In the genomic region with DNA sequence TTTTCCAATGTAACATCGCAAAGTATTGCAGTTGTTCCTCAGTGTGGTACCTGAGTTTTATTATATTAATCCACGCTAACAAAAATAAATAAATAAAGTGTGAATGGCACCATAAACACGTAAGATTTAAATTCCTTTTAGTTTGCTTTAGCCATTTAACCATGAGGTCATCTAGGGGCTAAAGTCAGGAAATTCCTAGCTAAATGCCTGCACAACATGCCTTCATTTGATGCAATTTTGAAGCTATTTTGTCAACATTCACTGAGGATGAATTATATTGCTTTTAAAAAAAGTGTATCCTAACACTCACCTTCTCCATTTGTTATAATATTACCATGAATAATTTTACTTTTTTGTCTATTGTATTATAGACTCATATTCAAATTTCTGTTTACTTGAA, we compare ENCODE assay signal across 1 cellular context.
TF ChIP-seq lines count a peak whose summit lies in the region.

No MANE protein-coding gene starts in this region.

TF ChIP-seq in A549, 52 proteins besides CTCF, POLR2A, EP300 and RAD21 (continued from another document):
- TF ChIP-seq KDM5A (IDR thresholded peaks at IDR 0.05) (no peak), POLR2AphosphoS2 (conservative IDR thresholded peaks at IDR 0.05; ENCODE audit: low read length) (no peak), MAZ (IDR thresholded peaks at IDR 0.05; ENCODE audit: borderline replicate concordance, low read depth, low read length) (no peak), CHD2 (IDR thresholded peaks at IDR 0.05; ENCODE audit: low read length, partially characterized antibody) (no peak), CHD4 (IDR thresholded peaks at IDR 0.05; ENCODE audit: borderline replicate concordance) (no peak), SREBF2 (IDR thresholded peaks at IDR 0.05) (no peak), KDM1A (IDR thresholded peaks at IDR 0.05; ENCODE audit: low read depth) (no peak)
- TF ChIP-seq, protein P1, sequence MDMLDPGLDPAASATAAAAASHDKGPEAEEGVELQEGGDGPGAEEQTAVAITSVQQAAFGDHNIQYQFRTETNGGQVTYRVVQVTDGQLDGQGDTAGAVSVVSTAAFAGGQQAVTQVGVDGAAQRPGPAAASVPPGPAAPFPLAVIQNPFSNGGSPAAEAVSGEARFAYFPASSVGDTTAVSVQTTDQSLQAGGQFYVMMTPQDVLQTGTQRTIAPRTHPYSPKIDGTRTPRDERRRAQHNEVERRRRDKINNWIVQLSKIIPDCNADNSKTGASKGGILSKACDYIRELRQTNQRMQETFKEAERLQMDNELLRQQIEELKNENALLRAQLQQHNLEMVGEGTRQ (IDR thresholded peaks at IDR 0.05) = no peak
